Comparison of ENCODE assay signal across 1 cellular context in the genomic region with DNA sequence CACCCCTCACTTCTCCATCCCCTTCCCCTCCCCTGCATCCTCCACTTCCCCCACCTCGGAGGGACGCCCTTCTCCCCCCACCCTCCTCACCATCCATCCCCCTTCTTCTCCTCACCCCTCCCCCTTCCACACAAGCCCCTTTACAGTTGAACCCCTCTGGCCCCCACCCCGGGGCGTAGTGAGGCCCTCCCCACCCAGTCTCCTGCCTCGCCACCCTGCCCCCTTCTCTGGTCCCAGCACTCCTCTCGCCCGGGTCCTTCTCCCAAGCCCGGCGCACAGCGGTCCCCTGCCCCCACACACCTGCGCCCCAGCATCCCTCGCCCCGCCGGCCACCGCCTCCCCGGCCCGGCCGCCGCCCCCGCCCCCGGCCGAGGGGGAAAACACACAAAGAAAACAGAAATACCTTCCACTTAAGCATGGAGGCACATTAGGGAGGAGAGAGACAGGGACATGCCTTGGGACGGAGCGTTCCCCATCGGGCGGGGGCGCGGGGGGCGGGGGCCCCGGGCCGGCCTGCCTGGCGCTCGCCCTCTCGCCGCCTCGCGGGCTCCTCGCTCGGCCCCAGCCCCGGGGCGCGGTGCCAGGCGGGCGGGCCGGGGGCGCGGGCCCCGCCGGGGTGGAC.
A peak's percentile ranks its signal among the peaks of the same experiment; 100 is the strongest.
TF ChIP-seq lines count a peak whose summit lies in the region.

No MANE protein-coding gene starts in this region.

TF ChIP-seq in HepG2, 621 proteins besides CTCF, POLR2A, EP300 and RAD21 (continues in another document):
- TF ChIP-seq GABPB1 (CRISPR knock-in tag; IDR thresholded peaks at IDR 0.05) (no peak), IRF2 (CRISPR knock-in tag; IDR thresholded peaks at IDR 0.05) (0 out of 2 replicates have a peak, but pooled peaks have one; percentile 6), ZNF780A (CRISPR knock-in tag; IDR thresholded peaks at IDR 0.05) (peak; percentile 14; the same call in 1 of the 2 replicates), CBFB (CRISPR knock-in tag; IDR thresholded peaks at IDR 0.05) (no peak), TGIF2 (CRISPR knock-in tag; IDR thresholded peaks at IDR 0.05) (no peak), SRSF4 (IDR thresholded peaks at IDR 0.05; ENCODE audit: low read depth, low read length, poor library complexity, severe bottlenecking) (no peak), GFI1 (CRISPR knock-in tag; IDR thresholded peaks at IDR 0.05; ENCODE audit: borderline replicate concordance) (0 out of 2 replicates have a peak, but pooled peaks have one; percentile 18), ZSCAN20 (CRISPR knock-in tag; IDR thresholded peaks at IDR 0.05; ENCODE audit: borderline replicate concordance) (0 out of 2 replicates have a peak, but pooled peaks have one; percentile 3), ZNF333 (CRISPR knock-in tag; IDR thresholded peaks at IDR 0.05; ENCODE audit: borderline replicate concordance) (no peak), ZNF607 (CRISPR knock-in tag; IDR thresholded peaks at IDR 0.05; ENCODE audit: borderline replicate concordance) (no peak), ZFY (CRISPR knock-in tag; IDR thresholded peaks at IDR 0.05) (peak; percentile 3; the same call in 1 of the 2 replicates), PCBP2 (optimal IDR thresholded peaks at IDR 0.05; ENCODE audit: low read depth, low read length, poor library complexity, severe bottlenecking) (no peak), NFYB (CRISPR knock-in tag; IDR thresholded peaks at IDR 0.05) (no peak), ZNF598 (CRISPR knock-in tag; IDR thresholded peaks at IDR 0.05; ENCODE audit: borderline replicate concordance) (no peak), ZBTB7B (CRISPR knock-in tag; IDR thresholded peaks at IDR 0.05) (no peak), FOSL1 (CRISPR knock-in tag; IDR thresholded peaks at IDR 0.05; ENCODE audit: borderline replicate concordance) (no peak), ZNF260 (CRISPR knock-in tag; IDR thresholded peaks at IDR 0.05; ENCODE audit: borderline replicate concordance, low read depth) (no peak), MAZ (IDR thresholded peaks at IDR 0.05; ENCODE audit: borderline replicate concordance, low read depth, low read length) (no peak), MAZ (CRISPR knock-in tag; IDR thresholded peaks at IDR 0.05; ENCODE audit: low read depth) (no peak), ZC3H4 (CRISPR knock-in tag; IDR thresholded peaks at IDR 0.05; ENCODE audit: borderline replicate concordance) (no peak), HES4 (CRISPR knock-in tag; IDR thresholded peaks at IDR 0.05; ENCODE audit: borderline replicate concordance) (no peak), HCFC1 (IDR thresholded peaks at IDR 0.05; ENCODE audit: low read depth, low read length) (no peak), KLF12 (CRISPR knock-in tag; IDR thresholded peaks at IDR 0.05; ENCODE audit: borderline replicate concordance) (no peak), ZNF556 (CRISPR knock-in tag; IDR thresholded peaks at IDR 0.05; ENCODE audit: borderline replicate concordance) (no peak), GPN1 (CRISPR knock-in tag; IDR thresholded peaks at IDR 0.05; ENCODE audit: borderline replicate concordance) (no peak), RAD51 (IDR thresholded peaks at IDR 0.05; ENCODE audit: borderline replicate concordance) (no peak), ZNF337 (CRISPR knock-in tag; IDR thresholded peaks at IDR 0.05; ENCODE audit: borderline replicate concordance, low read depth) (no peak)
- TF ChIP-seq, protein P1, sequence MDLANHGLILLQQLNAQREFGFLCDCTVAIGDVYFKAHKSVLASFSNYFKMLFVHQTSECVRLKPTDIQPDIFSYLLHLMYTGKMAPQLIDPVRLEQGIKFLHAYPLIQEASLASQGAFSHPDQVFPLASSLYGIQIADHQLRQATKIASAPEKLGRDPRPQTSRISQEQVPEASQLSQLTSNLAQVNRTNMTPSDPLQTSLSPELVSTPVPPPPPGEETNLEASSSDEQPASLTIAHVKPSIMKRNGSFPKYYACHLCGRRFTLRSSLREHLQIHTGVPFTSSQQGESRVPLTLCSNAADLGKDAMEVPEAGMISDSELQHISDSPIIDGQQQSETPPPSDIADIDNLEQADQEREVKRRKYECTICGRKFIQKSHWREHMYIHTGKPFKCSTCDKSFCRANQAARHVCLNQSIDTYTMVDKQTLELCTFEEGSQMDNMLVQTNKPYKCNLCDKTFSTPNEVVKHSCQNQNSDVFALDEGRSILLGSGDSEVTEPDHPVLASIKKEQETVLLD (CRISPR knock-in tag; IDR thresholded peaks at IDR 0.05; ENCODE audit: low read depth): 0 out of 2 replicates have a peak, but pooled peaks have one; percentile 12
- TF ChIP-seq, protein P2, sequence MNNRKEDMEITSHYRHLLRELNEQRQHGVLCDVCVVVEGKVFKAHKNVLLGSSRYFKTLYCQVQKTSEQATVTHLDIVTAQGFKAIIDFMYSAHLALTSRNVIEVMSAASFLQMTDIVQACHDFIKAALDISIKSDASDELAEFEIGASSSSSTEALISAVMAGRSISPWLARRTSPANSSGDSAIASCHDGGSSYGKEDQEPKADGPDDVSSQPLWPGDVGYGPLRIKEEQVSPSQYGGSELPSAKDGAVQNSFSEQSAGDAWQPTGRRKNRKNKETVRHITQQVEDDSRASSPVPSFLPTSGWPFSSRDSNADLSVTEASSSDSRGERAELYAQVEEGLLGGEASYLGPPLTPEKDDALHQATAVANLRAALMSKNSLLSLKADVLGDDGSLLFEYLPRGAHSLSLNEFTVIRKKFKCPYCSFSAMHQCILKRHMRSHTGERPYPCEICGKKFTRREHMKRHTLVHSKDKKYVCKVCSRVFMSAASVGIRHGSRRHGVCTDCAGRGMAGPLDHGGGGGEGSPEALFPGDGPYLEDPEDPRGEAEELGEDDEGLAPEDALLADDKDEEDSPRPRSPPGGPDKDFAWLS (CRISPR knock-in tag; IDR thresholded peaks at IDR 0.05; ENCODE audit: borderline replicate concordance): no peak
- TF ChIP-seq, protein P3, sequence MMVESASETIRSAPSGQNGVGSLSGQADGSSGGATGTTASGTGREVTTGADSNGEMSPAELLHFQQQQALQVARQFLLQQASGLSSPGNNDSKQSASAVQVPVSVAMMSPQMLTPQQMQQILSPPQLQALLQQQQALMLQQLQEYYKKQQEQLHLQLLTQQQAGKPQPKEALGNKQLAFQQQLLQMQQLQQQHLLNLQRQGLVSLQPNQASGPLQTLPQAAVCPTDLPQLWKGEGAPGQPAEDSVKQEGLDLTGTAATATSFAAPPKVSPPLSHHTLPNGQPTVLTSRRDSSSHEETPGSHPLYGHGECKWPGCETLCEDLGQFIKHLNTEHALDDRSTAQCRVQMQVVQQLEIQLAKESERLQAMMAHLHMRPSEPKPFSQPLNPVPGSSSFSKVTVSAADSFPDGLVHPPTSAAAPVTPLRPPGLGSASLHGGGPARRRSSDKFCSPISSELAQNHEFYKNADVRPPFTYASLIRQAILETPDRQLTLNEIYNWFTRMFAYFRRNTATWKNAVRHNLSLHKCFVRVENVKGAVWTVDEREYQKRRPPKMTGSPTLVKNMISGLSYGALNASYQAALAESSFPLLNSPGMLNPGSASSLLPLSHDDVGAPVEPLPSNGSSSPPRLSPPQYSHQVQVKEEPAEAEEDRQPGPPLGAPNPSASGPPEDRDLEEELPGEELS (CRISPR knock-in tag; IDR thresholded peaks at IDR 0.05): no peak
- TF ChIP-seq, protein P4, sequence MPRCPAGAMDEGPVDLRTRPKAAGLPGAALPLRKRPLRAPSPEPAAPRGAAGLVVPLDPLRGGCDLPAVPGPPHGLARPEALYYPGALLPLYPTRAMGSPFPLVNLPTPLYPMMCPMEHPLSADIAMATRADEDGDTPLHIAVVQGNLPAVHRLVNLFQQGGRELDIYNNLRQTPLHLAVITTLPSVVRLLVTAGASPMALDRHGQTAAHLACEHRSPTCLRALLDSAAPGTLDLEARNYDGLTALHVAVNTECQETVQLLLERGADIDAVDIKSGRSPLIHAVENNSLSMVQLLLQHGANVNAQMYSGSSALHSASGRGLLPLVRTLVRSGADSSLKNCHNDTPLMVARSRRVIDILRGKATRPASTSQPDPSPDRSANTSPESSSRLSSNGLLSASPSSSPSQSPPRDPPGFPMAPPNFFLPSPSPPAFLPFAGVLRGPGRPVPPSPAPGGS (CRISPR knock-in tag; IDR thresholded peaks at IDR 0.05): 0 out of 2 replicates have a peak, but pooled peaks have one; percentile 9
- TF ChIP-seq, protein P5, sequence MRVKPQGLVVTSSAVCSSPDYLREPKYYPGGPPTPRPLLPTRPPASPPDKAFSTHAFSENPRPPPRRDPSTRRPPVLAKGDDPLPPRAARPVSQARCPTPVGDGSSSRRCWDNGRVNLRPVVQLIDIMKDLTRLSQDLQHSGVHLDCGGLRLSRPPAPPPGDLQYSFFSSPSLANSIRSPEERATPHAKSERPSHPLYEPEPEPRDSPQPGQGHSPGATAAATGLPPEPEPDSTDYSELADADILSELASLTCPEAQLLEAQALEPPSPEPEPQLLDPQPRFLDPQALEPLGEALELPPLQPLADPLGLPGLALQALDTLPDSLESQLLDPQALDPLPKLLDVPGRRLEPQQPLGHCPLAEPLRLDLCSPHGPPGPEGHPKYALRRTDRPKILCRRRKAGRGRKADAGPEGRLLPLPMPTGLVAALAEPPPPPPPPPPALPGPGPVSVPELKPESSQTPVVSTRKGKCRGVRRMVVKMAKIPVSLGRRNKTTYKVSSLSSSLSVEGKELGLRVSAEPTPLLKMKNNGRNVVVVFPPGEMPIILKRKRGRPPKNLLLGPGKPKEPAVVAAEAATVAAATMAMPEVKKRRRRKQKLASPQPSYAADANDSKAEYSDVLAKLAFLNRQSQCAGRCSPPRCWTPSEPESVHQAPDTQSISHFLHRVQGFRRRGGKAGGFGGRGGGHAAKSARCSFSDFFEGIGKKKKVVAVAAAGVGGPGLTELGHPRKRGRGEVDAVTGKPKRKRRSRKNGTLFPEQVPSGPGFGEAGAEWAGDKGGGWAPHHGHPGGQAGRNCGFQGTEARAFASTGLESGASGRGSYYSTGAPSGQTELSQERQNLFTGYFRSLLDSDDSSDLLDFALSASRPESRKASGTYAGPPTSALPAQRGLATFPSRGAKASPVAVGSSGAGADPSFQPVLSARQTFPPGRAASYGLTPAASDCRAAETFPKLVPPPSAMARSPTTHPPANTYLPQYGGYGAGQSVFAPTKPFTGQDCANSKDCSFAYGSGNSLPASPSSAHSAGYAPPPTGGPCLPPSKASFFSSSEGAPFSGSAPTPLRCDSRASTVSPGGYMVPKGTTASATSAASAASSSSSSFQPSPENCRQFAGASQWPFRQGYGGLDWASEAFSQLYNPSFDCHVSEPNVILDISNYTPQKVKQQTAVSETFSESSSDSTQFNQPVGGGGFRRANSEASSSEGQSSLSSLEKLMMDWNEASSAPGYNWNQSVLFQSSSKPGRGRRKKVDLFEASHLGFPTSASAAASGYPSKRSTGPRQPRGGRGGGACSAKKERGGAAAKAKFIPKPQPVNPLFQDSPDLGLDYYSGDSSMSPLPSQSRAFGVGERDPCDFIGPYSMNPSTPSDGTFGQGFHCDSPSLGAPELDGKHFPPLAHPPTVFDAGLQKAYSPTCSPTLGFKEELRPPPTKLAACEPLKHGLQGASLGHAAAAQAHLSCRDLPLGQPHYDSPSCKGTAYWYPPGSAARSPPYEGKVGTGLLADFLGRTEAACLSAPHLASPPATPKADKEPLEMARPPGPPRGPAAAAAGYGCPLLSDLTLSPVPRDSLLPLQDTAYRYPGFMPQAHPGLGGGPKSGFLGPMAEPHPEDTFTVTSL (CRISPR knock-in tag; IDR thresholded peaks at IDR 0.05; ENCODE audit: borderline replicate concordance): no peak
- TF ChIP-seq, protein P6, sequence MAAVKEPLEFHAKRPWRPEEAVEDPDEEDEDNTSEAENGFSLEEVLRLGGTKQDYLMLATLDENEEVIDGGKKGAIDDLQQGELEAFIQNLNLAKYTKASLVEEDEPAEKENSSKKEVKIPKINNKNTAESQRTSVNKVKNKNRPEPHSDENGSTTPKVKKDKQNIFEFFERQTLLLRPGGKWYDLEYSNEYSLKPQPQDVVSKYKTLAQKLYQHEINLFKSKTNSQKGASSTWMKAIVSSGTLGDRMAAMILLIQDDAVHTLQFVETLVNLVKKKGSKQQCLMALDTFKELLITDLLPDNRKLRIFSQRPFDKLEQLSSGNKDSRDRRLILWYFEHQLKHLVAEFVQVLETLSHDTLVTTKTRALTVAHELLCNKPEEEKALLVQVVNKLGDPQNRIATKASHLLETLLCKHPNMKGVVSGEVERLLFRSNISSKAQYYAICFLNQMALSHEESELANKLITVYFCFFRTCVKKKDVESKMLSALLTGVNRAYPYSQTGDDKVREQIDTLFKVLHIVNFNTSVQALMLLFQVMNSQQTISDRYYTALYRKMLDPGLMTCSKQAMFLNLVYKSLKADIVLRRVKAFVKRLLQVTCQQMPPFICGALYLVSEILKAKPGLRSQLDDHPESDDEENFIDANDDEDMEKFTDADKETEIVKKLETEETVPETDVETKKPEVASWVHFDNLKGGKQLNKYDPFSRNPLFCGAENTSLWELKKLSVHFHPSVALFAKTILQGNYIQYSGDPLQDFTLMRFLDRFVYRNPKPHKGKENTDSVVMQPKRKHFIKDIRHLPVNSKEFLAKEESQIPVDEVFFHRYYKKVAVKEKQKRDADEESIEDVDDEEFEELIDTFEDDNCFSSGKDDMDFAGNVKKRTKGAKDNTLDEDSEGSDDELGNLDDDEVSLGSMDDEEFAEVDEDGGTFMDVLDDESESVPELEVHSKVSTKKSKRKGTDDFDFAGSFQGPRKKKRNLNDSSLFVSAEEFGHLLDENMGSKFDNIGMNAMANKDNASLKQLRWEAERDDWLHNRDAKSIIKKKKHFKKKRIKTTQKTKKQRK (IDR thresholded peaks at IDR 0.05; ENCODE audit: low read length): no peak
- TF ChIP-seq, protein P7, sequence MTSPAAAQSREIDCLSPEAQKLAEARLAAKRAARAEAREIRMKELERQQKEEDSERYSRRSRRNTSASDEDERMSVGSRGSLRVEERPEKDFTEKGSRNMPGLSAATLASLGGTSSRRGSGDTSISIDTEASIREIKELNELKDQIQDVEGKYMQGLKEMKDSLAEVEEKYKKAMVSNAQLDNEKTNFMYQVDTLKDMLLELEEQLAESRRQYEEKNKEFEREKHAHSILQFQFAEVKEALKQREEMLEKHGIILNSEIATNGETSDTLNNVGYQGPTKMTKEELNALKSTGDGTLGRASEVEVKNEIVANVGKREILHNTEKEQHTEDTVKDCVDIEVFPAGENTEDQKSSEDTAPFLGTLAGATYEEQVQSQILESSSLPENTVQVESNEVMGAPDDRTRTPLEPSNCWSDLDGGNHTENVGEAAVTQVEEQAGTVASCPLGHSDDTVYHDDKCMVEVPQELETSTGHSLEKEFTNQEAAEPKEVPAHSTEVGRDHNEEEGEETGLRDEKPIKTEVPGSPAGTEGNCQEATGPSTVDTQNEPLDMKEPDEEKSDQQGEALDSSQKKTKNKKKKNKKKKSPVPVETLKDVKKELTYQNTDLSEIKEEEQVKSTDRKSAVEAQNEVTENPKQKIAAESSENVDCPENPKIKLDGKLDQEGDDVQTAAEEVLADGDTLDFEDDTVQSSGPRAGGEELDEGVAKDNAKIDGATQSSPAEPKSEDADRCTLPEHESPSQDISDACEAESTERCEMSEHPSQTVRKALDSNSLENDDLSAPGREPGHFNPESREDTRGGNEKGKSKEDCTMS (CRISPR knock-in tag; conservative IDR thresholded peaks at IDR 0.05): no peak
